1 cellular context compared by ENCODE assay signal in genomic region chr20:22523499-22524392, GRCh38.
A peak's percentile ranks its signal among the peaks of the same experiment; 100 is the strongest.
TF ChIP-seq lines count a peak whose summit lies in the region.

No MANE protein-coding gene starts in this region.

TF ChIP-seq in HepG2, 621 proteins besides CTCF, POLR2A, EP300 and RAD21 (continued from another document and continues in another):
- TF ChIP-seq, protein P1, sequence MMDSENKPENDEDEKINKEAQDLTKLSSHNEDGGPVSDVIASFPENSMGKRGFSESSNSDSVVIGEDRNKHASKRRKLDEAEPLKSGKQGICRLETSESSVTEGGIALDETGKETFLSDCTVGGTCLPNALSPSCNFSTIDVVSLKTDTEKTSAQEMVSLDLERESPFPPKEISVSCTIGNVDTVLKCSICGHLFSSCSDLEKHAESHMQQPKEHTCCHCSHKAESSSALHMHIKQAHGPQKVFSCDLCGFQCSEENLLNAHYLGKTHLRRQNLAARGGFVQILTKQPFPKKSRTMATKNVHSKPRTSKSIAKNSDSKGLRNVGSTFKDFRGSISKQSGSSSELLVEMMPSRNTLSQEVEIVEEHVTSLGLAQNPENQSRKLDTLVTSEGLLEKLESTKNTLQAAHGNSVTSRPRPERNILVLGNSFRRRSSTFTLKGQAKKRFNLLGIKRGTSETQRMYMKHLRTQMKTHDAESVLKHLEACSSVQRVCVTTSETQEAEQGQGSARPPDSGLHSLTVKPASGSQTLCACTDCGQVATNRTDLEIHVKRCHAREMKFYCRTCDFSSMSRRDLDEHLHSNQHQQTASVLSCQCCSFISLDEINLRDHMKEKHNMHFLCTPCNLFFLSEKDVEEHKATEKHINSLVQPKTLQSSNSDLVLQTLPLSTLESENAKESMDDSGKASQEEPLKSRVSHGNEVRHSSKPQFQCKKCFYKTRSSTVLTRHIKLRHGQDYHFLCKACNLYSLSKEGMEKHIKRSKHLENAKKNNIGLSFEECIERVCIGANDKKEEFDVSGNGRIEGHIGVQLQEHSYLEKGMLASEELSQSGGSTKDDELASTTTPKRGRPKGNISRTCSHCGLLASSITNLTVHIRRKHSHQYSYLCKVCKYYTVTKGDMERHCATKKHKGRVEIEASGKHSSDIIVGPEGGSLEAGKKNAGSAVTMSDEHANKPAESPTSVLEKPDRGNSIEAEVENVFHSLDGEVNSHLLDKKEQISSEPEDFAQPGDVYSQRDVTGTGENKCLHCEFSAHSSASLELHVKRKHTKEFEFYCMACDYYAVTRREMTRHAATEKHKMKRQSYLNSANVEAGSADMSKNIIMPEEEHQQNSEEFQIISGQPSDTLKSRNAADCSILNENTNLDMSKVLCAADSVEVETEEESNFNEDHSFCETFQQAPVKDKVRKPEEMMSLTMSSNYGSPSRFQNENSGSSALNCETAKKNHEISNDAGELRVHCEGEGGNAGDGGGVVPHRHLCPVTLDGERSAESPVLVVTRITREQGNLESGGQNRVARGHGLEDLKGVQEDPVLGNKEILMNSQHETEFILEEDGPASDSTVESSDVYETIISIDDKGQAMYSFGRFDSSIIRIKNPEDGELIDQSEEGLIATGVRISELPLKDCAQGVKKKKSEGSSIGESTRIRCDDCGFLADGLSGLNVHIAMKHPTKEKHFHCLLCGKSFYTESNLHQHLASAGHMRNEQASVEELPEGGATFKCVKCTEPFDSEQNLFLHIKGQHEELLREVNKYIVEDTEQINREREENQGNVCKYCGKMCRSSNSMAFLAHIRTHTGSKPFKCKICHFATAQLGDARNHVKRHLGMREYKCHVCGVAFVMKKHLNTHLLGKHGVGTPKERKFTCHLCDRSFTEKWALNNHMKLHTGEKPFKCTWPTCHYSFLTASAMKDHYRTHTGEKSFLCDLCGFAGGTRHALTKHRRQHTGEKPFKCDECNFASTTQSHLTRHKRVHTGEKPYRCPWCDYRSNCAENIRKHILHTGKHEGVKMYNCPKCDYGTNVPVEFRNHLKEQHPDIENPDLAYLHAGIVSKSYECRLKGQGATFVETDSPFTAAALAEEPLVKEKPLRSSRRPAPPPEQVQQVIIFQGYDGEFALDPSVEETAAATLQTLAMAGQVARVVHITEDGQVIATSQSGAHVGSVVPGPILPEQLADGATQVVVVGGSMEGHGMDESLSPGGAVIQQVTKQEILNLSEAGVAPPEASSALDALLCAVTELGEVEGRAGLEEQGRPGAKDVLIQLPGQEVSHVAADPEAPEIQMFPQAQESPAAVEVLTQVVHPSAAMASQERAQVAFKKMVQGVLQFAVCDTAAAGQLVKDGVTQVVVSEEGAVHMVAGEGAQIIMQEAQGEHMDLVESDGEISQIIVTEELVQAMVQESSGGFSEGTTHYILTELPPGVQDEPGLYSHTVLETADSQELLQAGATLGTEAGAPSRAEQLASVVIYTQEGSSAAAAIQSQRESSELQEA (CRISPR knock-in tag; IDR thresholded peaks at IDR 0.05; ENCODE audit: not compliant biosample characterization), result peak; percentile 88
- TF ChIP-seq DPF2 (CRISPR knock-in tag; IDR thresholded peaks at IDR 0.05; ENCODE audit: borderline replicate concordance, low read depth), result no peak; the same call in none of the 2 replicates
- TF ChIP-seq, protein P2, sequence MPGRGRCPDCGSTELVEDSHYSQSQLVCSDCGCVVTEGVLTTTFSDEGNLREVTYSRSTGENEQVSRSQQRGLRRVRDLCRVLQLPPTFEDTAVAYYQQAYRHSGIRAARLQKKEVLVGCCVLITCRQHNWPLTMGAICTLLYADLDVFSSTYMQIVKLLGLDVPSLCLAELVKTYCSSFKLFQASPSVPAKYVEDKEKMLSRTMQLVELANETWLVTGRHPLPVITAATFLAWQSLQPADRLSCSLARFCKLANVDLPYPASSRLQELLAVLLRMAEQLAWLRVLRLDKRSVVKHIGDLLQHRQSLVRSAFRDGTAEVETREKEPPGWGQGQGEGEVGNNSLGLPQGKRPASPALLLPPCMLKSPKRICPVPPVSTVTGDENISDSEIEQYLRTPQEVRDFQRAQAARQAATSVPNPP (CRISPR knock-in tag; IDR thresholded peaks at IDR 0.05), result peak; percentile 68; the same call in 1 of the 2 replicates
- TF ChIP-seq SNAI1 (CRISPR knock-in tag; IDR thresholded peaks at IDR 0.05; ENCODE audit: borderline replicate concordance), result peak; percentile 91
- peak; percentile 78 for TF ChIP-seq ZNF776 (CRISPR knock-in tag; IDR thresholded peaks at IDR 0.05)
- TF ChIP-seq, protein P3, sequence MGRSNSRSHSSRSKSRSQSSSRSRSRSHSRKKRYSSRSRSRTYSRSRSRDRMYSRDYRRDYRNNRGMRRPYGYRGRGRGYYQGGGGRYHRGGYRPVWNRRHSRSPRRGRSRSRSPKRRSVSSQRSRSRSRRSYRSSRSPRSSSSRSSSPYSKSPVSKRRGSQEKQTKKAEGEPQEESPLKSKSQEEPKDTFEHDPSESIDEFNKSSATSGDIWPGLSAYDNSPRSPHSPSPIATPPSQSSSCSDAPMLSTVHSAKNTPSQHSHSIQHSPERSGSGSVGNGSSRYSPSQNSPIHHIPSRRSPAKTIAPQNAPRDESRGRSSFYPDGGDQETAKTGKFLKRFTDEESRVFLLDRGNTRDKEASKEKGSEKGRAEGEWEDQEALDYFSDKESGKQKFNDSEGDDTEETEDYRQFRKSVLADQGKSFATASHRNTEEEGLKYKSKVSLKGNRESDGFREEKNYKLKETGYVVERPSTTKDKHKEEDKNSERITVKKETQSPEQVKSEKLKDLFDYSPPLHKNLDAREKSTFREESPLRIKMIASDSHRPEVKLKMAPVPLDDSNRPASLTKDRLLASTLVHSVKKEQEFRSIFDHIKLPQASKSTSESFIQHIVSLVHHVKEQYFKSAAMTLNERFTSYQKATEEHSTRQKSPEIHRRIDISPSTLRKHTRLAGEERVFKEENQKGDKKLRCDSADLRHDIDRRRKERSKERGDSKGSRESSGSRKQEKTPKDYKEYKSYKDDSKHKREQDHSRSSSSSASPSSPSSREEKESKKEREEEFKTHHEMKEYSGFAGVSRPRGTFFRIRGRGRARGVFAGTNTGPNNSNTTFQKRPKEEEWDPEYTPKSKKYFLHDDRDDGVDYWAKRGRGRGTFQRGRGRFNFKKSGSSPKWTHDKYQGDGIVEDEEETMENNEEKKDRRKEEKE (IDR thresholded peaks at IDR 0.05), result no peak
- peak; percentile 98 for TF ChIP-seq HDAC1 (CRISPR knock-in tag; IDR thresholded peaks at IDR 0.05)
- TF ChIP-seq CEBPG (CRISPR knock-in tag; IDR thresholded peaks at IDR 0.05), result peak; percentile 89
- TF ChIP-seq, protein P4, sequence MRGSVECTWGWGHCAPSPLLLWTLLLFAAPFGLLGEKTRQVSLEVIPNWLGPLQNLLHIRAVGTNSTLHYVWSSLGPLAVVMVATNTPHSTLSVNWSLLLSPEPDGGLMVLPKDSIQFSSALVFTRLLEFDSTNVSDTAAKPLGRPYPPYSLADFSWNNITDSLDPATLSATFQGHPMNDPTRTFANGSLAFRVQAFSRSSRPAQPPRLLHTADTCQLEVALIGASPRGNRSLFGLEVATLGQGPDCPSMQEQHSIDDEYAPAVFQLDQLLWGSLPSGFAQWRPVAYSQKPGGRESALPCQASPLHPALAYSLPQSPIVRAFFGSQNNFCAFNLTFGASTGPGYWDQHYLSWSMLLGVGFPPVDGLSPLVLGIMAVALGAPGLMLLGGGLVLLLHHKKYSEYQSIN (CRISPR knock-in tag; IDR thresholded peaks at IDR 0.05; ENCODE audit: borderline replicate concordance), result no peak
- TF ChIP-seq TCF7L2 (IDR thresholded peaks at IDR 0.05; ENCODE audit: low read depth, low read length), result no peak
- TF ChIP-seq ZNF598 (CRISPR knock-in tag; IDR thresholded peaks at IDR 0.05; ENCODE audit: borderline replicate concordance), result peak; percentile 93; the same call in 1 of the 2 replicates
- no peak for TF ChIP-seq ZNF180 (CRISPR knock-in tag; IDR thresholded peaks at IDR 0.05; ENCODE audit: borderline replicate concordance, low read depth)
- TF ChIP-seq ZNF576 (CRISPR knock-in tag; IDR thresholded peaks at IDR 0.05), result no peak
- TF ChIP-seq RXRB (CRISPR knock-in tag; IDR thresholded peaks at IDR 0.05; ENCODE audit: borderline replicate concordance), result peak; percentile 86
- peak; percentile 60; the same call in 1 of the 2 replicates for TF ChIP-seq KMT2B (CRISPR knock-in tag; IDR thresholded peaks at IDR 0.05)
- TF ChIP-seq ZNF337 (CRISPR knock-in tag; IDR thresholded peaks at IDR 0.05; ENCODE audit: borderline replicate concordance, low read depth), result peak; percentile 83
- no peak for TF ChIP-seq AGO1 (IDR thresholded peaks at IDR 0.05; ENCODE audit: low read depth, low read length, poor library complexity, severe bottlenecking)
- TF ChIP-seq, protein P5, sequence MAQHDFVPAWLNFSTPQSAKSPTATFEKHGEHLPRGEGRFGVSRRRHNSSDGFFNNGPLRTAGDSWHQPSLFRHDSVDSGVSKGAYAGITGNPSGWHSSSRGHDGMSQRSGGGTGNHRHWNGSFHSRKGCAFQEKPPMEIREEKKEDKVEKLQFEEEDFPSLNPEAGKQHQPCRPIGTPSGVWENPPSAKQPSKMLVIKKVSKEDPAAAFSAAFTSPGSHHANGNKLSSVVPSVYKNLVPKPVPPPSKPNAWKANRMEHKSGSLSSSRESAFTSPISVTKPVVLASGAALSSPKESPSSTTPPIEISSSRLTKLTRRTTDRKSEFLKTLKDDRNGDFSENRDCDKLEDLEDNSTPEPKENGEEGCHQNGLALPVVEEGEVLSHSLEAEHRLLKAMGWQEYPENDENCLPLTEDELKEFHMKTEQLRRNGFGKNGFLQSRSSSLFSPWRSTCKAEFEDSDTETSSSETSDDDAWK (CRISPR knock-in tag; IDR thresholded peaks at IDR 0.05), result no peak
- no peak for TF ChIP-seq MLLT10 (CRISPR knock-in tag; IDR thresholded peaks at IDR 0.05)
- peak; percentile 77 for TF ChIP-seq ZHX2 (IDR thresholded peaks at IDR 0.05; ENCODE audit: low read depth)
- TF ChIP-seq ZHX2 (CRISPR knock-in tag; IDR thresholded peaks at IDR 0.05; ENCODE audit: borderline replicate concordance), result no peak
- TF ChIP-seq ATAD3A (CRISPR knock-in tag; IDR thresholded peaks at IDR 0.05), result 0 out of 2 replicates have a peak, but pooled peaks have one; percentile 72
- TF ChIP-seq STAG1 (CRISPR knock-in tag; IDR thresholded peaks at IDR 0.05), result no peak
- TF ChIP-seq ZNF570 (CRISPR knock-in tag; IDR thresholded peaks at IDR 0.05; ENCODE audit: borderline replicate concordance), result 0 out of 2 replicates have a peak, but pooled peaks have one; percentile 89
- TF ChIP-seq ZBTB34 (CRISPR knock-in tag; IDR thresholded peaks at IDR 0.05), result peak; percentile 86
- TF ChIP-seq MTA1 (CRISPR knock-in tag; IDR thresholded peaks at IDR 0.05; ENCODE audit: borderline replicate concordance), result peak; percentile 95
- no peak for TF ChIP-seq ATF7 (IDR thresholded peaks at IDR 0.05)
- TF ChIP-seq ATF7 (CRISPR knock-in tag; IDR thresholded peaks at IDR 0.05), result peak; percentile 82
- peak; percentile 79 for TF ChIP-seq IRF2 (CRISPR knock-in tag; IDR thresholded peaks at IDR 0.05)
- peak; percentile 90 for TF ChIP-seq POGZ (CRISPR knock-in tag; IDR thresholded peaks at IDR 0.05)
- TF ChIP-seq ZNF556 (CRISPR knock-in tag; IDR thresholded peaks at IDR 0.05; ENCODE audit: borderline replicate concordance), result 0 out of 2 replicates have a peak, but pooled peaks have one; percentile 38
- TF ChIP-seq ZNF75D (CRISPR knock-in tag; IDR thresholded peaks at IDR 0.05; ENCODE audit: borderline replicate concordance), result no peak
- no peak for TF ChIP-seq NR2F2 (IDR thresholded peaks at IDR 0.05; ENCODE audit: borderline replicate concordance, low read depth)
- TF ChIP-seq, protein P6, sequence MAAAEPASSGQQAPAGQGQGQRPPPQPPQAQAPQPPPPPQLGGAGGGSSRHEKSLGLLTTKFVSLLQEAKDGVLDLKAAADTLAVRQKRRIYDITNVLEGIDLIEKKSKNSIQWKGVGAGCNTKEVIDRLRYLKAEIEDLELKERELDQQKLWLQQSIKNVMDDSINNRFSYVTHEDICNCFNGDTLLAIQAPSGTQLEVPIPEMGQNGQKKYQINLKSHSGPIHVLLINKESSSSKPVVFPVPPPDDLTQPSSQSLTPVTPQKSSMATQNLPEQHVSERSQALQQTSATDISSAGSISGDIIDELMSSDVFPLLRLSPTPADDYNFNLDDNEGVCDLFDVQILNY (CRISPR knock-in tag; conservative IDR thresholded peaks at IDR 0.05), result no peak
- TF ChIP-seq ZNF777 (CRISPR knock-in tag; IDR thresholded peaks at IDR 0.05), result peak; percentile 59; the same call in 1 of the 2 replicates
